8 cellular contexts compared by ENCODE assay signal in genomic region chr2:46915811-46916630, GRCh38. TPM values are rescaled to one million over a fixed set of nuclear protein-coding genes. Genes with fewer than 3 reads are reported as not detected.
DNase-seq lines count a peak whose midpoint lies in the region; ATAC-seq, FAIRE-seq and TF ChIP-seq lines count a peak whose summit lies in the region.

No MANE protein-coding gene starts in this region.

- TF ChIP-seq CTCF in psoas muscle (IDR thresholded peaks at IDR 0.05) = no peak

- ATAC-seq in GM18498 (IDR thresholded peaks at IDR 0.05; ENCODE audit: unreplicated experiment) = peak; percentile 87
- ATAC-seq in HG02852 (IDR thresholded peaks at IDR 0.05; ENCODE audit: unreplicated experiment) = peak; percentile 91
- ATAC-seq in right cardiac atrium = peak; percentile 94 to 95
- ATAC-seq in psoas muscle = peak; percentile 87 to 90 (median 88)

- no peaks in the 10 kb centered on the region for H3K27me3 ChIP-seq in right cardiac atrium (ENCODE audit: control insufficient read depth, insufficient read depth)
- no peaks in the 10 kb centered on the region for H3K27me3 ChIP-seq in psoas muscle (ENCODE audit: insufficient read depth in 3 of 3, low read length in 2 of 3)

- H3K36me3 Mint-ChIP-seq in T-helper 1 cell treated with Interleukin-12 subunit alpha and Interleukin-12 subunit beta and Interleukin-4 antibody, amounts not matched to agents 30 μg/mL and 1 μg/mL, for 36 hours (ENCODE audit: low read depth) = peaks cover 10% of the 10 kb centered on the region

- DNase-seq in NCI-H1436 (lab: John Stamatoyannopoulos, UW) (peak; percentile 83), right cardiac atrium (peak; percentile 95 to 97 (median 96)), psoas muscle (peak; percentile 97 to 99), urothelium cell line (ENCODE audit: low spot score) (peak; percentile 97)

- intact Hi-C loops in right cardiac atrium (cut with DNase I) = loop anchor here in 1 of 4 donors (5.0 kb wide), 1 partner anchor 406 kb away; no protein-coding TSS in a partner anchor
- intact Hi-C loops in psoas muscle (cut with DNase I) = loop anchor here in 1 of 2 donors (5.0 kb wide), 1 partner anchor 406 kb away; no protein-coding TSS in a partner anchor

- H3K27ac Mint-ChIP-seq in T-helper 1 cell treated with Interleukin-12 subunit alpha and Interleukin-12 subunit beta and Interleukin-4 antibody, amounts not matched to agents 30 μg/mL and 1 μg/mL, for 36 hours = peak overlapping the region; percentile 83

- H3K27me3 Mint-ChIP-seq in T-helper 1 cell treated with Interleukin-12 subunit alpha and Interleukin-12 subunit beta and Interleukin-4 antibody, amounts not matched to agents 30 μg/mL and 1 μg/mL, for 36 hours (ENCODE audit: low read depth) = peaks cover 4% of the 10 kb centered on the region

- H3K4me1 ChIP-seq in right cardiac atrium (ENCODE audit: control insufficient read depth, insufficient read depth, low read length) (peaks cover 11% of the 10 kb centered on the region), psoas muscle (peaks cover 25% of the 10 kb centered on the region)

- H3K9me3 Mint-ChIP-seq in T-helper 1 cell treated with Interleukin-12 subunit alpha and Interleukin-12 subunit beta and Interleukin-4 antibody, amounts not matched to agents 30 μg/mL and 1 μg/mL, for 36 hours = no peaks in the 10 kb centered on the region

- H3K4me3 ChIP-seq in right cardiac atrium (ENCODE audit: low read length) (peak overlapping the region; percentile 95), psoas muscle (peak overlapping the region; percentile 82)

- under 1% methylated on average over 55 of the region's 55 CpGs for WGBS in right cardiac atrium
- 0 to 1% (median 0%) methylated on average over 45 to 55 of the region's 55 CpGs for WGBS in psoas muscle, 3 donors

- H3K4me3 Mint-ChIP-seq in T-helper 1 cell treated with Interleukin-12 subunit alpha and Interleukin-12 subunit beta and Interleukin-4 antibody, amounts not matched to agents 30 μg/mL and 1 μg/mL, for 36 hours = peak overlapping the region; percentile 83

- H3K9me3 ChIP-seq in right cardiac atrium (ENCODE audit: control insufficient read depth, low read length) (no peaks in the 10 kb centered on the region), psoas muscle (no peaks in the 10 kb centered on the region)

- H3K4me1 Mint-ChIP-seq in T-helper 1 cell treated with Interleukin-12 subunit alpha and Interleukin-12 subunit beta and Interleukin-4 antibody, amounts not matched to agents 30 μg/mL and 1 μg/mL, for 36 hours (ENCODE audit: low read depth) = peaks cover 30% of the 10 kb centered on the region

- FAIRE-seq in urothelium cell line (lab: Jason Lieb, UNC) = no peak

- peaks cover 0 to 6% of the 10 kb centered on the region in 2 donors for H3K36me3 ChIP-seq in psoas muscle (ENCODE audit: insufficient read depth in 1 of 2, low read depth in 1 of 2)

- peak overlapping the region; percentile 86 for H3K27ac ChIP-seq in angular gyrus (ENCODE audit: low read depth, low read length)
- H3K27ac ChIP-seq in right cardiac atrium (ENCODE audit: low read length) = peak overlapping the region; percentile 95
- H3K27ac ChIP-seq in psoas muscle = peak overlapping the region; percentile 91

RNA-seq across cellular contexts. Expression of gene MCFD2, which starts 0.4 kb away (rescaled TPM):
- total RNA-seq in right cardiac atrium (100 to 1,000 TPM in 1 of 4 donors, 10 to 100 TPM in 3; 63.9 to 103 (median 75.2) TPM), psoas muscle (100 to 1,000 TPM in 2 of 4 donors, 10 to 100 TPM in 2; 65.2 to 121 (median 96.9) TPM)
- polyA plus RNA-seq in right cardiac atrium (27.1 TPM), psoas muscle (10 to 100 TPM; 52.2 to 99.2 (median 69.8) TPM)

RNA-seq across cellular contexts. Expression of gene TTC7A, which starts 25.0 kb away (rescaled TPM):
- total RNA-seq in right cardiac atrium (10 to 100 TPM in 1 of 4 donors, 1 to 10 TPM in 3; 6.4 to 10.1 (median 9.2) TPM), psoas muscle (1 to 10 TPM; 3.6 to 5.9 (median 4.0) TPM)
- polyA plus RNA-seq in right cardiac atrium (6.0 TPM), psoas muscle (1 to 10 TPM; 1.7 to 2.7 (median 2.2) TPM)

Comparison
In these comparisons a context has a peak if more than half of its experiments do, and no peak if none do; other contexts are left out.
1. Peak in every context shown above with its lines: DNase-seq, ATAC-seq, H3K4me3 ChIP-seq and H3K27ac ChIP-seq.